Comparison of ENCODE assay signal across 10 cellular contexts in genomic region chr12:110012137-110012536, GRCh38. TPM values are rescaled to one million over a fixed set of nuclear protein-coding genes. Genes with fewer than 3 reads are reported as not detected.
A peak's percentile ranks its signal among the peaks of the same experiment; 100 is the strongest.
DNase-seq lines count a peak whose midpoint lies in the region; ATAC-seq lines count a peak whose summit lies in the region.
"Had no signal": no experiment of that assay in that cellular context is flagged by ENCODE, and none has a peak within 500 bp of the region (broad histone marks: within the 10 kb centered on the region; RNA-seq: fewer than 3 reads in every experiment).

No MANE protein-coding gene starts in this region.

- H3K4me3 ChIP-seq in right cardiac atrium (ENCODE audit: low read length): no peak overlapping the region
- H3K4me3 ChIP-seq: psoas muscle had no signal

- H3K27me3 ChIP-seq in right cardiac atrium (ENCODE audit: control insufficient read depth, insufficient read depth): no peaks in the 10 kb centered on the region

- H3K4me1 ChIP-seq in right cardiac atrium (ENCODE audit: control insufficient read depth, insufficient read depth, low read length): no peaks in the 10 kb centered on the region
- H3K4me1 ChIP-seq: psoas muscle had no signal

- H3K27ac Mint-ChIP-seq in activated CD4-positive, alpha-beta T cell treated with anti-CD3 and anti-CD28 coated beads, Interleukin-2, amount 10 ng/mL, durations not matched to agents 24 days and 14 days: peak overlapping the region; percentile 38
- H3K27ac Mint-ChIP-seq in stimulated activated memory B cell treated with anti-CD40 and anti-IgM and Interleukin-4, amounts not matched to agents 10 μg/mL and 1 μg/mL and 100 μg/mL, for 72 hours: peak overlapping the region; percentile 86

- peaks cover 40% of the 10 kb centered on the region for H3K36me3 Mint-ChIP-seq in activated CD4-positive, alpha-beta T cell treated with anti-CD3 and anti-CD28 coated beads, Interleukin-2, amount 10 ng/mL, durations not matched to agents 24 days and 14 days (ENCODE audit: low read depth)
- peaks cover 51% of the 10 kb centered on the region for H3K36me3 Mint-ChIP-seq in stimulated activated memory B cell treated with anti-CD40 and anti-IgM and Interleukin-4, amounts not matched to agents 10 μg/mL and 1 μg/mL and 100 μg/mL, for 72 hours

- WGBS in right cardiac atrium: 82% methylated on average over 6 of the region's 6 CpGs

- no peak overlapping the region for H3K4me3 Mint-ChIP-seq in activated CD4-positive, alpha-beta T cell treated with anti-CD3 and anti-CD28 coated beads, Interleukin-2, amount 10 ng/mL, durations not matched to agents 24 days and 14 days
- H3K4me3 Mint-ChIP-seq in stimulated activated memory B cell treated with anti-CD40 and anti-IgM and Interleukin-4, amounts not matched to agents 10 μg/mL and 1 μg/mL and 100 μg/mL, for 72 hours: peak overlapping the region; percentile 83

- intact Hi-C loops in activated CD4-positive, alpha-beta T cell treated with anti-CD3 and anti-CD28 coated beads, Interleukin-2, amount 10 ng/mL, durations not matched to agents 24 days and 14 days (cut with micrococcal nuclease): no loop called here
- intact Hi-C loops in right cardiac atrium (cut with DNase I): no loop called here

- peaks cover 3% of the 10 kb centered on the region for H3K9me3 Mint-ChIP-seq in activated CD4-positive, alpha-beta T cell treated with anti-CD3 and anti-CD28 coated beads, Interleukin-2, amount 10 ng/mL, durations not matched to agents 24 days and 14 days
- peaks cover 5% of the 10 kb centered on the region for H3K9me3 Mint-ChIP-seq in stimulated activated memory B cell treated with anti-CD40 and anti-IgM and Interleukin-4, amounts not matched to agents 10 μg/mL and 1 μg/mL and 100 μg/mL, for 72 hours

- DNase-seq in activated CD4-positive, alpha-beta T cell treated with anti-CD3 and anti-CD28 coated beads, Interleukin-2, amount 10 ng/mL, durations not matched to agents 24 days and 14 days: no peak
- no peak for DNase-seq in activated CD4-positive, alpha-beta T cell treated with anti-CD3 and anti-CD28 coated beads for 1 hour
- DNase-seq in amniotic epithelial cell (ENCODE audit: low read depth) (peak; percentile 26), right cardiac atrium (no peak)
- DNase-seq: psoas muscle had no signal

- peaks cover 49% of the 10 kb centered on the region for H3K4me1 Mint-ChIP-seq in activated CD4-positive, alpha-beta T cell treated with anti-CD3 and anti-CD28 coated beads, Interleukin-2, amount 10 ng/mL, durations not matched to agents 24 days and 14 days
- H3K4me1 Mint-ChIP-seq in stimulated activated memory B cell treated with anti-CD40 and anti-IgM and Interleukin-4, amounts not matched to agents 10 μg/mL and 1 μg/mL and 100 μg/mL, for 72 hours: peaks cover 75% of the 10 kb centered on the region

- no peak overlapping the region for H3K27ac ChIP-seq in right cardiac atrium (ENCODE audit: low read length)
- H3K27ac ChIP-seq: C4-2B, psoas muscle had no signal

- ATAC-seq in HG02970 (IDR thresholded peaks at IDR 0.05; ENCODE audit: low FRiP score, unreplicated experiment) (peak; percentile 58), HG03045 (IDR thresholded peaks at IDR 0.05; ENCODE audit: unreplicated experiment) (no peak), HG03025 (IDR thresholded peaks at IDR 0.05; ENCODE audit: low FRiP score, unreplicated experiment) (no peak), right cardiac atrium (no peak)
- peak; percentile 96 for ATAC-seq in stimulated activated memory B cell treated with anti-CD40 and anti-IgM and Interleukin-4, amounts not matched to agents 10 μg/mL and 1 μg/mL and 100 μg/mL, for 72 hours
- ATAC-seq: psoas muscle had no signal

- H3K9me3 ChIP-seq in right cardiac atrium (ENCODE audit: control insufficient read depth, low read length): no peaks in the 10 kb centered on the region
- H3K9me3 ChIP-seq: psoas muscle had no signal

- no peaks in the 10 kb centered on the region for H3K27me3 Mint-ChIP-seq in activated CD4-positive, alpha-beta T cell treated with anti-CD3 and anti-CD28 coated beads, Interleukin-2, amount 10 ng/mL, durations not matched to agents 24 days and 14 days
- no peaks in the 10 kb centered on the region for H3K27me3 Mint-ChIP-seq in stimulated activated memory B cell treated with anti-CD40 and anti-IgM and Interleukin-4, amounts not matched to agents 10 μg/mL and 1 μg/mL and 100 μg/mL, for 72 hours

RNA-seq across cellular contexts. Expression of gene ANKRD13A, which starts 12.9 kb away (rescaled TPM):
- total RNA-seq in activated CD4-positive, alpha-beta T cell treated with anti-CD3 and anti-CD28 coated beads, Interleukin-2, amount 10 ng/mL, durations not matched to agents 24 days and 14 days: 60.6 and 62.5 TPM in 2 replicates
- 10 to 100 TPM; 20.5 to 24.7 (median 21.1) TPM for total RNA-seq in right cardiac atrium
- polyA plus RNA-seq in right cardiac atrium: 9.6 TPM

RNA-seq across cellular contexts. Expression of gene GIT2, which starts 16.0 kb away (rescaled TPM):
- 87.1 and 88.6 TPM in 2 replicates for total RNA-seq in activated CD4-positive, alpha-beta T cell treated with anti-CD3 and anti-CD28 coated beads, Interleukin-2, amount 10 ng/mL, durations not matched to agents 24 days and 14 days
- 10 to 100 TPM; 31.7 to 44.6 (median 35.8) TPM for total RNA-seq in right cardiac atrium
- 17.9 TPM for polyA plus RNA-seq in right cardiac atrium

RNA-seq across cellular contexts. Expression of gene C12orf76, which starts 36.2 kb away (rescaled TPM):
- total RNA-seq in activated CD4-positive, alpha-beta T cell treated with anti-CD3 and anti-CD28 coated beads, Interleukin-2, amount 10 ng/mL, durations not matched to agents 24 days and 14 days: 21.3 and 25.1 TPM in 2 replicates
- total RNA-seq in right cardiac atrium: 1 to 10 TPM; 5.7 to 6.8 (median 6.7) TPM
- 7.0 TPM for polyA plus RNA-seq in right cardiac atrium

Comparison
In these comparisons a context has a peak if more than half of its experiments do, and no peak if none do; other contexts are left out.
1. ATAC-seq: peak in HG02970 (single experiment) and stimulated activated memory B cell treated with anti-CD40 and anti-IgM and Interleukin-4, amounts not matched to agents 10 μg/mL and 1 μg/mL and 100 μg/mL, for 72 hours (single experiment); none in HG03045 (single experiment), HG03025 (single experiment) and right cardiac atrium (0 of 2).